Comparison of ENCODE assay signal across 17 cellular contexts in the genomic region with DNA sequence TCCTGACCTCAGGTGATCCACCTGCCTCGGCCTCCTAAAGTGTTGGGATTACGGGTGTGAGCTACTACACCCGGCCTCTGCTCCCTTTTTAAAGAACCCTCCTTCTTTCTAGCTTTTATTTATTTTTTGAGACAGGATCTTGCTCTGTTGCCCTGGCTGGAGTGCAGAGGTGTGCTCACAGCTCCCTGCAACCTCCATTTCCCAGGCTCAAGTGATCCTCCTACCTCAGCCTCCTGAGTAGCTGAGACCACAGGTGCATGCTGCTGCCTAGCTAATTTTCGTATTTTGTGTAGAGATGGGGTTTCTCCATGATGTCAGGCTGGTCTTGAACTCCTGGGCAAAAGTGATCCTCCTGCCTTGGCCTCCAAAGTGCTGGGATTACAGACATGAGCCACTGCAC.
"Had no signal": no experiment of that assay in that cellular context is flagged by ENCODE, and none has a peak within 500 bp of the region (broad histone marks: within the 10 kb centered on the region; RNA-seq: fewer than 3 reads in every experiment).

No MANE protein-coding gene starts in this region.

- H3K9me3 ChIP-seq: gastroesophageal sphincter, left lung, stomach had no signal

- H3K27me3 ChIP-seq: dorsolateral prefrontal cortex, gastroesophageal sphincter, left lung, stomach had no signal

- H3K9me3 Mint-ChIP-seq: activated CD4-positive, alpha-beta T cell treated with anti-CD3 and anti-CD28 coated beads, Interleukin-2, amount 10 ng/mL, durations not matched to agents 7 days and 5 days; activated naive CD4-positive, alpha-beta T cell treated with anti-CD3 and anti-CD28 coated beads for 36 hours; activated T-helper 1 cell treated with anti-CD3 and anti-CD28 coated beads, Interleukin-12 subunit alpha, Interleukin-12 subunit beta, Interleukin-2, Interleukin-4 antibody, amounts not matched to agents 30 ng/mL and 10 ng/mL and 1 ng/mL, durations not matched to agents 14 hours and 24 hours and 36 hours; nephron progenitor cell; T-helper 2 cell treated with Interferon-gamma antibody and Interleukin-4, amounts not matched to agents 5 μg/mL and 100 μg/mL, for 36 hours had no signal

- ATAC-seq: gastroesophageal sphincter, left lung, sciatic nerve had no signal

- H3K4me3 Mint-ChIP-seq: activated CD4-positive, alpha-beta T cell treated with anti-CD3 and anti-CD28 coated beads, Interleukin-2, amount 10 ng/mL, durations not matched to agents 7 days and 5 days; activated naive CD4-positive, alpha-beta T cell treated with anti-CD3 and anti-CD28 coated beads for 36 hours; activated T-helper 1 cell treated with anti-CD3 and anti-CD28 coated beads, Interleukin-12 subunit alpha, Interleukin-12 subunit beta, Interleukin-2, Interleukin-4 antibody, amounts not matched to agents 30 ng/mL and 10 ng/mL and 1 ng/mL, durations not matched to agents 14 hours and 24 hours and 36 hours; nephron progenitor cell; T-helper 2 cell treated with Interferon-gamma antibody and Interleukin-4, amounts not matched to agents 5 μg/mL and 100 μg/mL, for 36 hours had no signal

- H3K27me3 Mint-ChIP-seq: activated CD4-positive, alpha-beta T cell treated with anti-CD3 and anti-CD28 coated beads, Interleukin-2, amount 10 ng/mL, durations not matched to agents 7 days and 5 days had no signal

- H3K27ac ChIP-seq: gastroesophageal sphincter, left lung, stomach had no signal

- H3K27ac Mint-ChIP-seq: activated CD4-positive, alpha-beta T cell treated with anti-CD3 and anti-CD28 coated beads, Interleukin-2, amount 10 ng/mL, durations not matched to agents 7 days and 5 days; activated naive CD4-positive, alpha-beta T cell treated with anti-CD3 and anti-CD28 coated beads for 36 hours; activated T-helper 1 cell treated with anti-CD3 and anti-CD28 coated beads, Interleukin-12 subunit alpha, Interleukin-12 subunit beta, Interleukin-2, Interleukin-4 antibody, amounts not matched to agents 30 ng/mL and 10 ng/mL and 1 ng/mL, durations not matched to agents 14 hours and 24 hours and 36 hours had no signal

- FAIRE-seq: astrocyte, bronchial epithelial cell, keratinocyte had no signal

- H3K4me3 ChIP-seq: dorsolateral prefrontal cortex, gastroesophageal sphincter, left lung, stomach had no signal

- H3K4me1 ChIP-seq: gastroesophageal sphincter had no signal

- DNase-seq: activated CD4-positive, alpha-beta T cell treated with anti-CD3 and anti-CD28 coated beads, Interleukin-2, amount 10 ng/mL, durations not matched to agents 7 days and 5 days; activated CD4-positive, CD25-positive, alpha-beta regulatory T cell; activated CD8-positive, alpha-beta memory T cell treated with anti-CD3 and anti-CD28 coated beads, Interleukin-2, amount 50 U/mL, for 48 hours; activated naive CD4-positive, alpha-beta T cell treated with anti-CD3 and anti-CD28 coated beads for 36 hours; dorsolateral prefrontal cortex; left lung; mesendoderm; nephron progenitor cell; stomach; SW 1271 had no signal
